Comparison of ENCODE assay signal across 11 cellular contexts in the genomic region with DNA sequence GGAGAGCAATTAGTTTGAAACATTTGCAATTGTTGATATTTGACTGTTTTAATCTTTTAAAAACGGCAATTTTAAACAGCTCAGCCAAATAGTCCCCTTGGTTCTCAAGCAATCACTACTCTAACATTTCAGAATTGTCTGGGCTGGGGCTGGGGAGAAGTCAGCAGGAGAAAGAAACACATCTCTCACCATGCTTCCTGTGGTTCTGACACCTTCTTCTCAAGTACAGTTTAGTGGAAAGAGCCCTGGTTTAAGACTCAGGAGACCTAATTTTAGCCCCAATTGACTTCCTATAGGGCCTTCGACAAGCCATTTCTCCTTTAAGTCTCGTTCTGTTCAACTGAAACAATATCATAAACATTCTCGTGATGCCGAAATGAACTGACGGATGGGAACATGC.
DNase-seq lines count a peak whose midpoint lies in the region; ATAC-seq and TF ChIP-seq lines count a peak whose summit lies in the region.
"Had no signal": no experiment of that assay in that cellular context is flagged by ENCODE, and none has a peak within 500 bp of the region (broad histone marks: within the 10 kb centered on the region; RNA-seq: fewer than 3 reads in every experiment).

No MANE protein-coding gene starts in this region.

- no peaks in the 10 kb centered on the region for H3K27me3 Mint-ChIP-seq in natural killer cell treated with Interleukin-12 subunit alpha and Interleukin-12 subunit beta and Interleukin-15 and Interleukin-18, amount 100 ng/mL, for 72 hours
- H3K27me3 Mint-ChIP-seq in activated T-helper 1 cell treated with anti-CD3 and anti-CD28 coated beads, Interleukin-12 subunit alpha, Interleukin-12 subunit beta, Interleukin-2, Interleukin-4 antibody, amounts not matched to agents 30 ng/mL and 10 ng/mL and 1 ng/mL, durations not matched to agents 14 hours and 24 hours and 36 hours (ENCODE audit: insufficient read depth), result no peaks in the 10 kb centered on the region

- intact Hi-C loops in transverse colon (cut with DNase I; ENCODE audit: low total_unique reads), result no loop called here
- intact Hi-C loops in activated T-helper 1 cell treated with anti-CD3 and anti-CD28 coated beads, Interleukin-12 subunit alpha, Interleukin-12 subunit beta, Interleukin-2, Interleukin-4 antibody, amounts not matched to agents 30 ng/mL and 10 ng/mL and 1 ng/mL, durations not matched to agents 14 hours and 24 hours and 36 hours (cut with micrococcal nuclease), result no loop called here

- peaks cover 61 to 63% of the 10 kb centered on the region in 2 donors for H3K4me1 Mint-ChIP-seq in natural killer cell treated with Interleukin-12 subunit alpha and Interleukin-12 subunit beta and Interleukin-15 and Interleukin-18, amount 100 ng/mL, for 72 hours (ENCODE audit: low read depth in 2 of 2)
- H3K4me1 Mint-ChIP-seq in activated T-helper 1 cell treated with anti-CD3 and anti-CD28 coated beads, Interleukin-12 subunit alpha, Interleukin-12 subunit beta, Interleukin-2, Interleukin-4 antibody, amounts not matched to agents 30 ng/mL and 10 ng/mL and 1 ng/mL, durations not matched to agents 14 hours and 24 hours and 36 hours (ENCODE audit: low read depth), result peaks cover 4% of the 10 kb centered on the region

- peak; percentile 3 for DNase-seq in SHP77 treated with DMSO at 0.1 percent for 48 hours (lab: John Stamatoyannopoulos, UW)
- DNase-seq in SHP77 (lab: John Stamatoyannopoulos, UW), result no peak
- peak in 1 of 61 donors; percentile 3 for DNase-seq in caudate nucleus (lab: John Stamatoyannopoulos, UW)
- peak; percentile 81 for DNase-seq in natural killer cell treated with Interleukin-12 subunit alpha and Interleukin-12 subunit beta and Interleukin-15 and Interleukin-18, amount 100 ng/mL, for 72 hours (ENCODE audit: low spot score)
- DNase-seq in transverse colon, result no peak
- no peak for DNase-seq in activated T-helper 1 cell treated with anti-CD3 and anti-CD28 coated beads, Interleukin-12 subunit alpha, Interleukin-12 subunit beta, Interleukin-2, Interleukin-4 antibody, amounts not matched to agents 30 ng/mL and 10 ng/mL and 1 ng/mL, durations not matched to agents 14 hours and 24 hours and 36 hours (ENCODE audit: low spot score)
- no peak for DNase-seq in UCSD-AML1 (lab: John Stamatoyannopoulos, UW; ENCODE audit: unreplicated experiment)
- DNase-seq in T1000 (lab: John Stamatoyannopoulos, UW), result no peak
- DNase-seq: right cardiac atrium had no signal

- peaks cover 3% of the 10 kb centered on the region for H3K9me3 Mint-ChIP-seq in natural killer cell treated with Interleukin-12 subunit alpha and Interleukin-12 subunit beta and Interleukin-15 and Interleukin-18, amount 100 ng/mL, for 72 hours
- H3K9me3 Mint-ChIP-seq in activated T-helper 1 cell treated with anti-CD3 and anti-CD28 coated beads, Interleukin-12 subunit alpha, Interleukin-12 subunit beta, Interleukin-2, Interleukin-4 antibody, amounts not matched to agents 30 ng/mL and 10 ng/mL and 1 ng/mL, durations not matched to agents 14 hours and 24 hours and 36 hours, result no peaks in the 10 kb centered on the region

- H3K9me3 ChIP-seq in transverse colon, result no peaks in the 10 kb centered on the region
- H3K9me3 ChIP-seq: A549, HAP-1 had no signal

- in situ Hi-C loops in transverse colon (cut with MboI; ENCODE audit: low pct_ligation_motif_present in 1 of 4, low pct_unique_long_range_greater_than_20kb in 1 of 4, low sequenced_read_pairs in 3 of 4), result no loop called here

- H3K4me1 ChIP-seq in transverse colon, result peaks cover 0 to 32% (median 10%) of the 10 kb centered on the region in 4 donors
- H3K4me1 ChIP-seq: A549, HAP-1 had no signal

- no peak overlapping the region for H3K4me3 ChIP-seq in transverse colon
- H3K4me3 ChIP-seq: A549, HAP-1 had no signal

- H3K36me3 Mint-ChIP-seq in natural killer cell treated with Interleukin-12 subunit alpha and Interleukin-12 subunit beta and Interleukin-15 and Interleukin-18, amount 100 ng/mL, for 72 hours, result no peaks in the 10 kb centered on the region
- H3K36me3 Mint-ChIP-seq in activated T-helper 1 cell treated with anti-CD3 and anti-CD28 coated beads, Interleukin-12 subunit alpha, Interleukin-12 subunit beta, Interleukin-2, Interleukin-4 antibody, amounts not matched to agents 30 ng/mL and 10 ng/mL and 1 ng/mL, durations not matched to agents 14 hours and 24 hours and 36 hours (ENCODE audit: low read depth), result no peaks in the 10 kb centered on the region

- no peak for TF ChIP-seq EP300 in transverse colon (IDR thresholded peaks at IDR 0.05; ENCODE audit: low read depth)

- no peaks in the 10 kb centered on the region for H3K27me3 ChIP-seq in transverse colon

- WGBS in transverse colon (ENCODE audit: low coverage in 1 of 2), 2 donors, result 58 to 74% methylated on average over 5 to 6 of the region's 6 CpGs

- no peak for TF ChIP-seq CTCF in transverse colon (IDR thresholded peaks at IDR 0.05)

- peak; percentile 91 to 93 for ATAC-seq in natural killer cell treated with Interleukin-12 subunit alpha and Interleukin-12 subunit beta and Interleukin-15 and Interleukin-18, amount 100 ng/mL, for 72 hours
- ATAC-seq: A549, right cardiac atrium had no signal

- H3K27ac ChIP-seq in caudate nucleus (ENCODE audit: low read depth, low read length) (peak overlapping the region; percentile 86), transverse colon (peak overlapping the region; percentile 21 to 55 (median 46))
- H3K27ac ChIP-seq: A549 had no signal

- H3K4me3 Mint-ChIP-seq in natural killer cell treated with Interleukin-12 subunit alpha and Interleukin-12 subunit beta and Interleukin-15 and Interleukin-18, amount 100 ng/mL, for 72 hours, result peak overlapping the region; percentile 86
- H3K4me3 Mint-ChIP-seq in activated T-helper 1 cell treated with anti-CD3 and anti-CD28 coated beads, Interleukin-12 subunit alpha, Interleukin-12 subunit beta, Interleukin-2, Interleukin-4 antibody, amounts not matched to agents 30 ng/mL and 10 ng/mL and 1 ng/mL, durations not matched to agents 14 hours and 24 hours and 36 hours, result no peak overlapping the region

- no peak for TF ChIP-seq POLR2A in transverse colon (IDR thresholded peaks at IDR 0.05)

- peak overlapping the region; percentile 89 to 95 for H3K27ac Mint-ChIP-seq in natural killer cell treated with Interleukin-12 subunit alpha and Interleukin-12 subunit beta and Interleukin-15 and Interleukin-18, amount 100 ng/mL, for 72 hours
- H3K27ac Mint-ChIP-seq in activated T-helper 1 cell treated with anti-CD3 and anti-CD28 coated beads, Interleukin-12 subunit alpha, Interleukin-12 subunit beta, Interleukin-2, Interleukin-4 antibody, amounts not matched to agents 30 ng/mL and 10 ng/mL and 1 ng/mL, durations not matched to agents 14 hours and 24 hours and 36 hours, result no peak overlapping the region

- no peaks in the 10 kb centered on the region for H3K36me3 ChIP-seq in transverse colon
- H3K36me3 ChIP-seq: HAP-1 had no signal

Comparison
In these comparisons a context has a peak if more than half of its experiments do, and no peak if none do; other contexts are left out.
1. DNase-seq: peak in SHP77 treated with DMSO at 0.1 percent for 48 hours (single experiment) and natural killer cell treated with Interleukin-12 subunit alpha and Interleukin-12 subunit beta and Interleukin-15 and Interleukin-18, amount 100 ng/mL, for 72 hours (single experiment); none in SHP77 (0 of 2), transverse colon (single experiment), activated T-helper 1 cell treated with anti-CD3 and anti-CD28 coated beads, Interleukin-12 subunit alpha, Interleukin-12 subunit beta, Interleukin-2, Interleukin-4 antibody, amounts not matched to agents 30 ng/mL and 10 ng/mL and 1 ng/mL, durations not matched to agents 14 hours and 24 hours and 36 hours (single experiment), UCSD-AML1 (single experiment) and T1000 (single experiment).